8 cellular contexts compared by ENCODE assay signal in genomic region chr12:28967426-28967825, GRCh38.
"Had no signal": no experiment of that assay in that cellular context is flagged by ENCODE, and none has a peak within 500 bp of the region (broad histone marks: within the 10 kb centered on the region; RNA-seq: fewer than 3 reads in every experiment).

No MANE protein-coding gene starts in this region.

- H3K27ac Mint-ChIP-seq: GM23338, H9 had no signal

- H3K9me3 Mint-ChIP-seq: GM23338, H9 had no signal

- H2AFZ ChIP-seq: GM23338 had no signal

- DNase-seq: H9, HCEC 1CT, IMR-90 had no signal

- H3K4me2 ChIP-seq: GM23338 had no signal

- H3K4me3 Mint-ChIP-seq: GM23338, H9 had no signal

- FAIRE-seq: H1, H54, HTR-8/SVneo, K562 had no signal

- ATAC-seq: GM23338, K562 had no signal

- H3K4me3 ChIP-seq: GM23338, K562 had no signal
